In genomic region chr5:140181002-140181483, GRCh38 we compare ENCODE assay signal across 10 cellular contexts. TPM values are rescaled to one million over a fixed set of nuclear protein-coding genes. Genes with fewer than 3 reads are reported as not detected.
DNase-seq lines count a peak whose midpoint lies in the region; ATAC-seq, FAIRE-seq and TF ChIP-seq lines count a peak whose summit lies in the region.
"Had no signal": no experiment of that assay in that cellular context is flagged by ENCODE, and none has a peak within 500 bp of the region (broad histone marks: within the 10 kb centered on the region; RNA-seq: fewer than 3 reads in every experiment).

No MANE protein-coding gene starts in this region.

- ATAC-seq in GM21390 (IDR thresholded peaks at IDR 0.05; ENCODE audit: unreplicated experiment) (peak; percentile 73), GM18511 (IDR thresholded peaks at IDR 0.05; ENCODE audit: unreplicated experiment) (no peak)
- ATAC-seq in activated T-helper 17 cell treated with anti-CD3 and anti-CD28 coated beads, Interleukin-2, amount 50 U/mL, for 72 hours (replicated peaks): no peak

- peaks cover 1% of the 10 kb centered on the region for H3K4me1 Mint-ChIP-seq in activated T-helper 17 cell treated with anti-CD3 and anti-CD28 coated beads, Interleukin-2, amount 50 U/mL, for 72 hours

- no peaks in the 10 kb centered on the region for H3K9me3 Mint-ChIP-seq in activated T-helper 17 cell treated with anti-CD3 and anti-CD28 coated beads, Interleukin-2, amount 50 U/mL, for 72 hours

- H3K4me3 Mint-ChIP-seq in activated T-helper 17 cell treated with anti-CD3 and anti-CD28 coated beads, Interleukin-2, amount 50 U/mL, for 72 hours: peak overlapping the region; percentile 37

- H3K27ac Mint-ChIP-seq in activated T-helper 17 cell treated with anti-CD3 and anti-CD28 coated beads, Interleukin-2, amount 50 U/mL, for 72 hours: no peak overlapping the region

- no peaks in the 10 kb centered on the region for H3K27me3 Mint-ChIP-seq in activated T-helper 17 cell treated with anti-CD3 and anti-CD28 coated beads, Interleukin-2, amount 50 U/mL, for 72 hours

- H3K4me1 ChIP-seq in muscle layer of duodenum (ENCODE audit: control insufficient read depth in 1 of 2, insufficient read depth in 2 of 2, low read length in 2 of 2): peaks cover 42 to 63% of the 10 kb centered on the region in 2 donors
- peaks cover 1% of the 10 kb centered on the region for H3K4me1 ChIP-seq in effector memory CD4-positive, alpha-beta T cell (ENCODE audit: control insufficient read depth, insufficient read depth, low read length, poor library complexity, severe bottlenecking)

- H3K27ac ChIP-seq in muscle layer of duodenum (ENCODE audit: low read length): peak overlapping the region; percentile 78
- H3K27ac ChIP-seq in effector memory CD4-positive, alpha-beta T cell (ENCODE audit: insufficient read depth, low read length, poor library complexity, severe bottlenecking): no peak overlapping the region
- H3K27ac ChIP-seq: ascending aorta had no signal

- no peaks in the 10 kb centered on the region for H3K36me3 ChIP-seq in muscle layer of duodenum (ENCODE audit: control insufficient read depth in 1 of 2, insufficient read depth in 2 of 2, low read length in 2 of 2)
- no peaks in the 10 kb centered on the region for H3K36me3 ChIP-seq in effector memory CD4-positive, alpha-beta T cell (ENCODE audit: control insufficient read depth, insufficient read depth, low read length)
- H3K36me3 ChIP-seq: ascending aorta had no signal

- H3K36me3 Mint-ChIP-seq in activated T-helper 17 cell treated with anti-CD3 and anti-CD28 coated beads, Interleukin-2, amount 50 U/mL, for 72 hours (ENCODE audit: low read depth): no peaks in the 10 kb centered on the region

- no peaks in the 10 kb centered on the region for H3K9me3 ChIP-seq in muscle layer of duodenum (ENCODE audit: control insufficient read depth in 1 of 2, low read length in 2 of 2)
- H3K9me3 ChIP-seq in effector memory CD4-positive, alpha-beta T cell (ENCODE audit: control insufficient read depth, low read length): no peaks in the 10 kb centered on the region
- H3K9me3 ChIP-seq: ascending aorta had no signal

- TF ChIP-seq POLR2A in GM12892 (IDR thresholded peaks at IDR 0.05; ENCODE audit: low read depth, low read length): 0 out of 2 replicates have a peak, but pooled peaks have one; percentile 24

- no peak for DNase-seq in GM12892 (ENCODE audit: insufficient read length)
- DNase-seq in HuH-7.5 (ENCODE audit: low spot score): no peak
- DNase-seq in C1 segment of cervical spinal cord (lab: John Stamatoyannopoulos, UW): no peak
- no peak for DNase-seq in effector memory CD4-positive, alpha-beta T cell
- DNase-seq: DMS79 treated with DMSO at 0.1 percent for 48 hours had no signal

- H3K4me3 ChIP-seq in muscle layer of duodenum (ENCODE audit: low read depth in 1 of 2, low read length in 2 of 2): peak overlapping the region; percentile 11 to 14
- no peak overlapping the region for H3K4me3 ChIP-seq in effector memory CD4-positive, alpha-beta T cell (ENCODE audit: insufficient read depth, low read depth, low read length, poor library complexity, severe bottlenecking)
- H3K4me3 ChIP-seq: ascending aorta had no signal

- FAIRE-seq in GM12892 (lab: Jason Lieb, UNC): no peak

- no peaks in the 10 kb centered on the region for H3K27me3 ChIP-seq in muscle layer of duodenum (ENCODE audit: low read depth, low read length)
- no peaks in the 10 kb centered on the region for H3K27me3 ChIP-seq in effector memory CD4-positive, alpha-beta T cell (replicated peaks; ENCODE audit: control insufficient read depth, insufficient read depth, low read length, poor library complexity, severe bottlenecking)
- H3K27me3 ChIP-seq: ascending aorta had no signal

RNA-seq across cellular contexts. Expression of gene CYSTM1, which starts 6.1 kb away (rescaled TPM):
- polyA plus RNA-seq in GM12892 (2012; ENCODE audit: missing spikeins): 71.3 TPM
- total RNA-seq in activated T-helper 17 cell treated with anti-CD3 and anti-CD28 coated beads, Interleukin-2, amount 50 U/mL, for 72 hours: 10 to 100 TPM; 11.3 to 11.9 TPM

RNA-seq across cellular contexts. Expression of gene IGIP, which starts 55.3 kb away (rescaled TPM):
- polyA plus RNA-seq in GM12892 (2012; ENCODE audit: missing spikeins): 1.3 TPM
- total RNA-seq in activated T-helper 17 cell treated with anti-CD3 and anti-CD28 coated beads, Interleukin-2, amount 50 U/mL, for 72 hours: 1 to 10 TPM; 2.4 to 6.7 TPM
